In genomic region chr9:100623969-100624368, GRCh38 we compare ENCODE assay signal across 2 cellular contexts.
TF ChIP-seq lines count a peak whose summit lies in the region.

No MANE protein-coding gene starts in this region.

TF ChIP-seq in HepG2, 621 proteins besides CTCF, POLR2A, EP300 and RAD21:
- TF ChIP-seq CREBL2 (CRISPR knock-in tag; IDR thresholded peaks at IDR 0.05; ENCODE audit: borderline replicate concordance) (no peak), MAFF (IDR thresholded peaks at IDR 0.05; ENCODE audit: low read depth, low read length) (peak; percentile 72; the same call in 1 of the 2 replicates), TCF12 (IDR thresholded peaks at IDR 0.05) (no peak), TCF12 (CRISPR knock-in tag; IDR thresholded peaks at IDR 0.05) (no peak), ISL2 (CRISPR knock-in tag; IDR thresholded peaks at IDR 0.05) (no peak), XBP1 (CRISPR knock-in tag; IDR thresholded peaks at IDR 0.05) (no peak), MAFK (conservative IDR thresholded peaks at IDR 0.05 in 1 of 2, IDR thresholded peaks at IDR 0.05 in 1 of 2; ENCODE audit: low read length in 2 of 2) (peak; percentile 56 to 75; a peak in 3 of 4 replicates), GATAD1 (CRISPR knock-in tag; IDR thresholded peaks at IDR 0.05) (no peak)

TF ChIP-seq in GM12878, 131 proteins besides CTCF, POLR2A, EP300 and RAD21:
- TF ChIP-seq SMAD5 (IDR thresholded peaks at IDR 0.05; ENCODE audit: low read depth): no peak
- TF ChIP-seq SUPT20H (IDR thresholded peaks at IDR 0.05; ENCODE audit: borderline replicate concordance, control insufficient read depth, low read depth, low read length): no peak
- no peak for TF ChIP-seq NFYA (IDR thresholded peaks at IDR 0.05; ENCODE audit: borderline replicate concordance, low read depth, low read length)
- TF ChIP-seq ZNF622 (IDR thresholded peaks at IDR 0.05): no peak
- no peak for TF ChIP-seq CBX5 (IDR thresholded peaks at IDR 0.05; ENCODE audit: low read depth)
- no peak for TF ChIP-seq FOS (IDR thresholded peaks at IDR 0.05; ENCODE audit: borderline replicate concordance, extremely low read depth, insufficient read length)
- no peak for TF ChIP-seq USF1 (IDR thresholded peaks at IDR 0.05; ENCODE audit: borderline replicate concordance, extremely low read length, insufficient read depth, low read depth, low read length)
- TF ChIP-seq NFXL1 (IDR thresholded peaks at IDR 0.05; ENCODE audit: borderline replicate concordance): no peak
- no peak for TF ChIP-seq SMAD1 (IDR thresholded peaks at IDR 0.05; ENCODE audit: low read depth, partially characterized antibody)
- TF ChIP-seq CHD2 (IDR thresholded peaks at IDR 0.05; ENCODE audit: borderline replicate concordance, low read depth, low read length): no peak
- TF ChIP-seq ZNF592 (IDR thresholded peaks at IDR 0.05): no peak
- TF ChIP-seq JUND (IDR thresholded peaks at IDR 0.05; ENCODE audit: low read depth, low read length): no peak
- no peak for TF ChIP-seq NR2C2 (IDR thresholded peaks at IDR 0.05; ENCODE audit: borderline replicate concordance, control insufficient read depth, insufficient read length, low read depth)
- no peak for TF ChIP-seq RB1 (IDR thresholded peaks at IDR 0.05; ENCODE audit: borderline replicate concordance)
